15 cellular contexts compared by ENCODE assay signal in genomic region chr9:115691097-115691496, GRCh38.
DNase-seq lines count a peak whose midpoint lies in the region; ATAC-seq, FAIRE-seq and TF ChIP-seq lines count a peak whose summit lies in the region.
"Had no signal": no experiment of that assay in that cellular context is flagged by ENCODE, and none has a peak within 500 bp of the region (broad histone marks: within the 10 kb centered on the region; RNA-seq: fewer than 3 reads in every experiment).

No MANE protein-coding gene starts in this region.

- H3K4me3 ChIP-seq in A549 = no peak overlapping the region
- H3K4me3 ChIP-seq in hepatocyte = no peak overlapping the region
- H3K4me3 ChIP-seq: BLaER1, sigmoid colon had no signal

- H3K79me2 ChIP-seq in hepatocyte = no peaks in the 10 kb centered on the region

- no peaks in the 10 kb centered on the region for H3K4me1 Mint-ChIP-seq in activated CD4-positive, alpha-beta memory T cell treated with anti-CD3 and anti-CD28 coated beads for 36 hours (ENCODE audit: low read depth)
- H3K4me1 Mint-ChIP-seq: stimulated activated memory B cell treated with anti-CD40 and anti-IgM and Interleukin-4, amounts not matched to agents 10 μg/mL and 1 μg/mL and 100 μg/mL, for 72 hours had no signal

- H2AFZ ChIP-seq in hepatocyte = no peak overlapping the region

- H3K4me1 ChIP-seq in A549 = peaks cover 31% of the 10 kb centered on the region
- H3K4me1 ChIP-seq in hepatocyte (ENCODE audit: insufficient read depth) = peaks cover 4% of the 10 kb centered on the region
- H3K4me1 ChIP-seq: BLaER1, sigmoid colon had no signal

- H4K20me1 ChIP-seq in hepatocyte (ENCODE audit: insufficient read depth, poor library complexity, severe bottlenecking) = no peaks in the 10 kb centered on the region
- H4K20me1 ChIP-seq: BLaER1 had no signal

- DNase-seq in A549 (ENCODE audit: low read depth in 1 of 2, low spot score in 1 of 2) (peak; percentile 29 to 83), HS-27A (ENCODE audit: low read depth) (peak; percentile 90), astrocyte of the hippocampus (ENCODE audit: low read depth, low spot score) (peak; percentile 85), hepatocyte (ENCODE audit: low spot score) (peak; percentile 44), NAMALWA (ENCODE audit: low spot score) (no peak)
- no peak for DNase-seq in activated CD4-positive, alpha-beta memory T cell treated with anti-CD3 and anti-CD28 coated beads for 36 hours
- DNase-seq in stimulated activated CD4-positive, alpha-beta T cell treated with anti-CD3 and anti-CD28 coated beads, Interleukin-4, amount 100 ng/mL, for 1 hour = no peak
- DNase-seq: activated CD8-positive, alpha-beta memory T cell treated with anti-CD3 and anti-CD28 coated beads, Interleukin-2, amount 50 U/mL, for 48 hours; cortex of kidney; NCI-H2171 treated with DMSO at 0.1 percent for 48 hours; sigmoid colon had no signal

- TF ChIP-seq POLR2A in A549 (IDR thresholded peaks at IDR 0.05; ENCODE audit: low read length) = no peak

- peak; percentile 59 to 83; a peak in 2 of 5 replicates for TF ChIP-seq EP300 in A549 (IDR thresholded peaks at IDR 0.05)

- H3K27ac ChIP-seq in A549 = peak overlapping the region; percentile 75 to 86
- H3K27ac ChIP-seq in hepatocyte = peak overlapping the region; percentile 73
- H3K27ac ChIP-seq: BLaER1, sigmoid colon had no signal

- CTCF ChIA-PET in A549 (lab: Yijun Ruan, JAX) = interaction anchor here (1.5 to 6.2 kb wide), 2 partner anchors 19 to 98 kb away, joined by 4 to 88 read pairs; no protein-coding TSS in a partner anchor
- CTCF ChIA-PET in activated CD4-positive, alpha-beta memory T cell treated with anti-CD3 and anti-CD28 coated beads for 36 hours (lab: Charles Lee) = no interaction called here

- H3K9me3 Mint-ChIP-seq in activated CD4-positive, alpha-beta memory T cell treated with anti-CD3 and anti-CD28 coated beads for 36 hours = no peaks in the 10 kb centered on the region
- H3K9me3 Mint-ChIP-seq: stimulated activated memory B cell treated with anti-CD40 and anti-IgM and Interleukin-4, amounts not matched to agents 10 μg/mL and 1 μg/mL and 100 μg/mL, for 72 hours had no signal

- peaks cover 3% of the 10 kb centered on the region for H3K27me3 Mint-ChIP-seq in activated CD4-positive, alpha-beta memory T cell treated with anti-CD3 and anti-CD28 coated beads for 36 hours
- H3K27me3 Mint-ChIP-seq: stimulated activated memory B cell treated with anti-CD40 and anti-IgM and Interleukin-4, amounts not matched to agents 10 μg/mL and 1 μg/mL and 100 μg/mL, for 72 hours had no signal

- no peaks in the 10 kb centered on the region for H3K36me3 ChIP-seq in hepatocyte (replicated peaks; ENCODE audit: insufficient read depth, low read depth)
- H3K36me3 ChIP-seq: BLaER1, sigmoid colon had no signal

- H3K27ac Mint-ChIP-seq in activated CD4-positive, alpha-beta memory T cell treated with anti-CD3 and anti-CD28 coated beads for 36 hours = no peak overlapping the region
- H3K27ac Mint-ChIP-seq: stimulated activated memory B cell treated with anti-CD40 and anti-IgM and Interleukin-4, amounts not matched to agents 10 μg/mL and 1 μg/mL and 100 μg/mL, for 72 hours had no signal

- no peaks in the 10 kb centered on the region for H3K9me2 ChIP-seq in hepatocyte (replicated peaks; ENCODE audit: insufficient read depth)

- peak; percentile 74 to 79 for ATAC-seq in A549
- no peak for ATAC-seq in activated CD4-positive, CD25-positive, alpha-beta regulatory T cell treated with anti-CD3 and anti-CD28 coated beads, Interleukin-2, amount 50 U/mL, for 24 hours
- ATAC-seq: left lobe of liver; stimulated activated memory B cell treated with anti-CD40 and anti-IgM and Interleukin-4, amounts not matched to agents 10 μg/mL and 1 μg/mL and 100 μg/mL, for 72 hours had no signal

- peak overlapping the region; percentile 20; the same call in 2 of the 3 replicates for H3K4me2 ChIP-seq in A549
- H3K4me2 ChIP-seq in hepatocyte = no peak overlapping the region
- H3K4me2 ChIP-seq: BLaER1 had no signal

- peak; percentile 97 for FAIRE-seq in A549 (lab: Jason Lieb, UNC)

- H3K9me3 ChIP-seq in A549 (peaks cover 29% of the 10 kb centered on the region; the same call in 2 of the 3 replicates), hepatocyte (ENCODE audit: low read depth) (no peaks in the 10 kb centered on the region)
- H3K9me3 ChIP-seq: BLaER1, sigmoid colon had no signal

- WGBS in A549 (ENCODE audit: missing lambda C conversion rate) = 27% methylated on average over 5 of the region's 5 CpGs
- 42% methylated on average over 5 of the region's 5 CpGs for WGBS in hepatocyte (ENCODE audit: low lambda C conversion rate, missing lambda C conversion rate)

- POLR2A ChIA-PET in A549 (lab: Yijun Ruan, JAX) = interaction anchor here (0.8 to 2.3 kb wide), 4 partner anchors 18 to 463 kb away, joined by 3 to 16 read pairs (median 4); partner anchors contain the start of gene PAPPA
- POLR2A ChIA-PET in activated CD4-positive, alpha-beta memory T cell treated with anti-CD3 and anti-CD28 coated beads for 36 hours (lab: Charles Lee) = no interaction called here

- no peaks in the 10 kb centered on the region for H3K27me3 ChIP-seq in hepatocyte
- H3K27me3 ChIP-seq: BLaER1, sigmoid colon had no signal

- no peak overlapping the region for H3K4me3 Mint-ChIP-seq in activated CD4-positive, alpha-beta memory T cell treated with anti-CD3 and anti-CD28 coated beads for 36 hours
- H3K4me3 Mint-ChIP-seq: stimulated activated memory B cell treated with anti-CD40 and anti-IgM and Interleukin-4, amounts not matched to agents 10 μg/mL and 1 μg/mL and 100 μg/mL, for 72 hours had no signal

- H3K36me3 Mint-ChIP-seq in activated CD4-positive, alpha-beta memory T cell treated with anti-CD3 and anti-CD28 coated beads for 36 hours = no peaks in the 10 kb centered on the region
- H3K36me3 Mint-ChIP-seq: stimulated activated memory B cell treated with anti-CD40 and anti-IgM and Interleukin-4, amounts not matched to agents 10 μg/mL and 1 μg/mL and 100 μg/mL, for 72 hours had no signal

- intact Hi-C loops in activated CD4-positive, alpha-beta memory T cell treated with anti-CD3 and anti-CD28 coated beads for 36 hours (cut with micrococcal nuclease) = no loop called here

- TF ChIP-seq RAD21 in A549 (conservative IDR thresholded peaks at IDR 0.05 in 1 of 2, IDR thresholded peaks at IDR 0.05 in 1 of 2) = no peak; a peak in 1 of 5 replicates

- TF ChIP-seq CTCF in A549 (IDR thresholded peaks at IDR 0.05) (no peak), hepatocyte (IDR thresholded peaks at IDR 0.05; ENCODE audit: poor library complexity) (no peak)

TF ChIP-seq in A549, 52 proteins besides CTCF, POLR2A, EP300 and RAD21:
- TF ChIP-seq MAFK (IDR thresholded peaks at IDR 0.05; ENCODE audit: partially characterized antibody) = peak; percentile 76
- TF ChIP-seq FOSL2 (IDR thresholded peaks at IDR 0.05) = peak; percentile 72; the same call in 1 of the 2 replicates
- TF ChIP-seq FOSL2 (CRISPR knock-in tag; IDR thresholded peaks at IDR 0.05) = peak; percentile 89
- TF ChIP-seq BHLHE40 (IDR thresholded peaks at IDR 0.05; ENCODE audit: low read depth, low read length) = no peak
- no peak for TF ChIP-seq ATOH8 (CRISPR knock-in tag; IDR thresholded peaks at IDR 0.05; ENCODE audit: low read depth)
- TF ChIP-seq CEBPB (IDR thresholded peaks at IDR 0.05) = peak in 1 of 2 experiments; percentile 57; a peak in 1 of 4 replicates
- peak; percentile 86 for TF ChIP-seq JUNB (IDR thresholded peaks at IDR 0.05)
- TF ChIP-seq JUN (IDR thresholded peaks at IDR 0.05) = peak; percentile 36 to 60; a peak in 2 of 5 replicates
- peak; percentile 81; the same call in 1 of the 2 replicates for TF ChIP-seq GATA3 (IDR thresholded peaks at IDR 0.05; ENCODE audit: borderline replicate concordance)

Comparison
In these comparisons a context has a peak if more than half of its experiments do, and no peak if none do; other contexts are left out.
1. ATAC-seq: peak in A549 (2 of 2); none in activated CD4-positive, CD25-positive, alpha-beta regulatory T cell treated with anti-CD3 and anti-CD28 coated beads, Interleukin-2, amount 50 U/mL, for 24 hours (0 of 2).
2. DNase-seq: peak in A549 (2 of 2), HS-27A (single experiment), astrocyte of the hippocampus (single experiment) and hepatocyte (single experiment); none in activated CD4-positive, alpha-beta memory T cell treated with anti-CD3 and anti-CD28 coated beads for 36 hours (single experiment), NAMALWA (single experiment) and stimulated activated CD4-positive, alpha-beta T cell treated with anti-CD3 and anti-CD28 coated beads, Interleukin-4, amount 100 ng/mL, for 1 hour (single experiment).